Comparison of ENCODE assay signal across 1 cellular context in the genomic region with DNA sequence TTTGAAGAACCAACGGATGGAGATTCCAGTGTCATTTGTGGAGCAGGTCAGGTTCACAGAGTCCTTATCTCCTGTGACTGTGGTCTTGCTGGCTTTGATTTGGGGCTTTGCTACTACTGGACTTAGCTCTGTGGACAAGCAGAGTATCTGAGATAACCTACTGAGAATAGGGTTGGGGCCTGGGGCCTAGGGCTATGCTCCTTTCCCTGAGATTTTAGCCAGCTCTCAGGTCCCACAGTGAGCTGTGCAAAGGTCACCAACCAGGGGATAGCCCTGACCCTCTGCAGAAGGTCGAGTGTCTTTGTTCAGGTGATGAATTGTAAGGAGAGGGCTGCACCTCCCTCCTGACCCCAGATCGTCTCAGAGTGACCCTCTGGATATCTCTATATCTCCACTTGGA.
TF ChIP-seq lines count a peak whose summit lies in the region.

No MANE protein-coding gene starts in this region.

TF ChIP-seq in HepG2, 621 proteins besides CTCF, POLR2A, EP300 and RAD21:
- TF ChIP-seq ZNF207 (IDR thresholded peaks at IDR 0.05; ENCODE audit: borderline replicate concordance) (no peak), ZNF781 (CRISPR knock-in tag; IDR thresholded peaks at IDR 0.05; ENCODE audit: borderline replicate concordance, not compliant biosample characterization) (no peak), ZNF331 (CRISPR knock-in tag; IDR thresholded peaks at IDR 0.05) (no peak), NR2F6 (IDR thresholded peaks at IDR 0.05) (peak; percentile 25; the same call in 1 of the 2 replicates), NR2F6 (CRISPR knock-in tag; IDR thresholded peaks at IDR 0.05) (no peak), RORA (CRISPR knock-in tag; IDR thresholded peaks at IDR 0.05) (no peak)
TF ChIP-seq in HepG2: peak in this region for 1.
